In genomic region chr14:69375182-69375581, GRCh38 we compare ENCODE assay signal across 21 cellular contexts. TPM values are rescaled to one million over a fixed set of nuclear protein-coding genes. Genes with fewer than 3 reads are reported as not detected.
DNase-seq lines count a peak whose midpoint lies in the region; ATAC-seq, FAIRE-seq and TF ChIP-seq lines count a peak whose summit lies in the region.
"Had no signal": no experiment of that assay in that cellular context is flagged by ENCODE, and none has a peak within 500 bp of the region (broad histone marks: within the 10 kb centered on the region; RNA-seq: fewer than 3 reads in every experiment).

No MANE protein-coding gene starts in this region.

- no peak overlapping the region for H3K4me3 ChIP-seq in HEK293 (ENCODE audit: low read depth, low read length)
- H3K4me3 ChIP-seq: A549; BLaER1 treated with 17β-estradiol and CSF1 and Interleukin-3, amounts not matched to agents 10 nM and 100 nM had no signal

- H3K4me1 Mint-ChIP-seq in activated T-cell treated with anti-CD3 and anti-CD28 coated beads, Interleukin-2, amount 50 U/mL, for 72 hours (ENCODE audit: low read depth) = peaks cover 20% of the 10 kb centered on the region
- peaks cover 10% of the 10 kb centered on the region for H3K4me1 Mint-ChIP-seq in activated T-cell treated with anti-CD3 and anti-CD28 coated beads, Interleukin-2, amount 50 U/mL, for 4 hours (ENCODE audit: low read depth)
- H3K4me1 Mint-ChIP-seq: B cell had no signal

- no peak for TF ChIP-seq CTCF in HEK293 (tag by site-specific recombination; IDR thresholded peaks at IDR 0.05)

- H3K9me3 ChIP-seq in HEK293 (ENCODE audit: control insufficient read depth, insufficient read depth, low read depth, low read length) = no peaks in the 10 kb centered on the region
- H3K9me3 ChIP-seq: Caco-2 had no signal

- POLR2A ChIA-PET in HEK293 (lab: Yijun Ruan, JAX) = no interaction called here

- H3K27me3 Mint-ChIP-seq in activated T-cell treated with anti-CD3 and anti-CD28 coated beads, Interleukin-2, amount 50 U/mL, for 72 hours (ENCODE audit: low read depth) = no peaks in the 10 kb centered on the region
- no peaks in the 10 kb centered on the region for H3K27me3 Mint-ChIP-seq in activated T-cell treated with anti-CD3 and anti-CD28 coated beads, Interleukin-2, amount 50 U/mL, for 4 hours (ENCODE audit: low read depth)
- H3K27me3 Mint-ChIP-seq: B cell; CD4-positive, alpha-beta T cell had no signal

- CTCF ChIA-PET in HEK293 (lab: Yijun Ruan, JAX) = no interaction called here

- no peak for ATAC-seq in activated T-cell treated with anti-CD3 and anti-CD28 coated beads, Interleukin-2, amount 50 U/mL, for 72 hours (replicated peaks in 1 of 2)
- no peak for ATAC-seq in activated T-cell treated with anti-CD3 and anti-CD28 coated beads, Interleukin-2, amount 50 U/mL, for 4 hours
- ATAC-seq: A549; CD8-positive, alpha-beta T cell had no signal

- H3K36me3 ChIP-seq in HEK293 (ENCODE audit: control insufficient read depth in 2 of 2, insufficient read depth in 1 of 2, low read length in 2 of 2) = peaks cover 38 to 47% of the 10 kb centered on the region in 2 experiments

- H3K4me3 Mint-ChIP-seq in activated T-cell treated with anti-CD3 and anti-CD28 coated beads, Interleukin-2, amount 50 U/mL, for 72 hours = no peak overlapping the region
- H3K4me3 Mint-ChIP-seq in activated T-cell treated with anti-CD3 and anti-CD28 coated beads, Interleukin-2, amount 50 U/mL, for 4 hours = no peak overlapping the region
- H3K4me3 Mint-ChIP-seq: B cell; CD4-positive, alpha-beta T cell; CD8-positive, alpha-beta T cell had no signal

- H3K27ac Mint-ChIP-seq in activated T-cell treated with anti-CD3 and anti-CD28 coated beads, Interleukin-2, amount 50 U/mL, for 72 hours = peak overlapping the region; percentile 80
- H3K27ac Mint-ChIP-seq: B cell; CD4-positive, alpha-beta T cell; CD8-positive, alpha-beta T cell had no signal

- H3K4me1 ChIP-seq in HEK293 (ENCODE audit: control insufficient read depth, insufficient read depth, low read length) = no peaks in the 10 kb centered on the region
- H3K4me1 ChIP-seq: A549; BLaER1 treated with 17β-estradiol and CSF1 and Interleukin-3, amounts not matched to agents 10 nM and 100 nM; Caco-2 had no signal

- H3K9me3 Mint-ChIP-seq in activated T-cell treated with anti-CD3 and anti-CD28 coated beads, Interleukin-2, amount 50 U/mL, for 72 hours = peaks cover 3 to 5% of the 10 kb centered on the region in 2 donors
- H3K9me3 Mint-ChIP-seq in activated T-cell treated with anti-CD3 and anti-CD28 coated beads, Interleukin-2, amount 50 U/mL, for 4 hours = peaks cover 4% of the 10 kb centered on the region

- peak; percentile 30 for FAIRE-seq in urothelium cell line (lab: Jason Lieb, UNC)
- FAIRE-seq: A549, D721Med, G401.6, GM12891, GM19239 had no signal

- peaks cover 18 to 25% of the 10 kb centered on the region in 2 donors for H3K36me3 Mint-ChIP-seq in activated T-cell treated with anti-CD3 and anti-CD28 coated beads, Interleukin-2, amount 50 U/mL, for 72 hours (ENCODE audit: insufficient read depth in 2 of 2)
- H3K36me3 Mint-ChIP-seq in activated T-cell treated with anti-CD3 and anti-CD28 coated beads, Interleukin-2, amount 50 U/mL, for 4 hours (ENCODE audit: insufficient read depth) = peaks cover 48% of the 10 kb centered on the region

- no peak overlapping the region for H3K27ac ChIP-seq in HEK293 (ENCODE audit: extremely low read depth, low read depth, low read length)
- H3K27ac ChIP-seq: 22Rv1; A549; BLaER1 treated with 17β-estradiol and CSF1 and Interleukin-3, amounts not matched to agents 10 nM and 100 nM; C4-2B had no signal

- no peak for DNase-seq in activated T-cell treated with anti-CD3 and anti-CD28 coated beads, Interleukin-2, amount 50 U/mL, for 72 hours
- no peak for DNase-seq in activated T-cell treated with anti-CD3 and anti-CD28 coated beads, Interleukin-2, amount 50 U/mL, for 4 hours
- no peak for DNase-seq in urothelium cell line (ENCODE audit: low spot score)
- DNase-seq in activated gamma-delta T cell (lab: John Stamatoyannopoulos, UW) = no peak
- DNase-seq: AML-193; Caco-2; Calu3; CD4-positive, alpha-beta T cell; CD8-positive, alpha-beta T cell; DMS79 treated with DMSO at 0.1 percent for 48 hours; GF-D8 had no signal

TF ChIP-seq in HEK293, 187 proteins besides CTCF, POLR2A, EP300 and RAD21:
- TF ChIP-seq ZNF121 (tag by site-specific recombination; IDR thresholded peaks at IDR 0.05) (0 out of 2 replicates have a peak, but pooled peaks have one; percentile 27), ZNF580 (tag by site-specific recombination; IDR thresholded peaks at IDR 0.05) (no peak)

RNA-seq across cellular contexts. Expression of gene ERH, which starts 22.9 kb away (rescaled TPM):
- 100 to 1,000 TPM; 215 to 231 TPM for total RNA-seq in activated T-cell treated with anti-CD3 and anti-CD28 coated beads, Interleukin-2, amount 50 U/mL, for 72 hours
- 100 to 1,000 TPM; 366 to 396 (median 372) TPM for total RNA-seq in activated T-cell treated with anti-CD3 and anti-CD28 coated beads, Interleukin-2, amount 50 U/mL, for 4 hours

RNA-seq across cellular contexts. Expression of gene SLC39A9, which starts 23.3 kb away (rescaled TPM):
- 10 to 100 TPM; 85.8 to 93.3 TPM for total RNA-seq in activated T-cell treated with anti-CD3 and anti-CD28 coated beads, Interleukin-2, amount 50 U/mL, for 72 hours
- total RNA-seq in activated T-cell treated with anti-CD3 and anti-CD28 coated beads, Interleukin-2, amount 50 U/mL, for 4 hours = 10 to 100 TPM; 44.0 to 49.6 (median 44.9) TPM
